Comparison of ENCODE assay signal across 27 cellular contexts in genomic region chr4:167230744-167231143, GRCh38. TPM values are rescaled to one million over a fixed set of nuclear protein-coding genes. Genes with fewer than 3 reads are reported as not detected.
"Had no signal": no experiment of that assay in that cellular context is flagged by ENCODE, and none has a peak within 500 bp of the region (broad histone marks: within the 10 kb centered on the region; RNA-seq: fewer than 3 reads in every experiment).

No MANE protein-coding gene starts in this region.

- H3K4me2 ChIP-seq: smooth muscle cell had no signal

- H3K9me3 Mint-ChIP-seq: mesothelial cell of epicardium; natural killer cell treated with Interleukin-12 subunit alpha and Interleukin-12 subunit beta and Interleukin-15 and Interleukin-18, amount 100 ng/mL, for 72 hours; type B pancreatic cell had no signal

- ATAC-seq: heart left ventricle; natural killer cell treated with Interleukin-12 subunit alpha and Interleukin-12 subunit beta and Interleukin-15 and Interleukin-18, amount 100 ng/mL, for 72 hours; pancreas; right lobe of liver; stimulated activated naive B cell treated with anti-CD40 and anti-IgM and Interleukin-4, amounts not matched to agents 10 μg/mL and 1 μg/mL and 100 μg/mL, for 72 hours; stimulated activated naive CD8-positive, alpha-beta T cell treated with anti-CD3 and anti-CD28 coated beads, Interleukin-15, Interleukin-2, amounts not matched to agents 100 U/mL and 50 U/mL, for 24 hours had no signal

- H3K27me3 ChIP-seq: right atrium auricular region had no signal

- H3K36me3 ChIP-seq: heart left ventricle, left ventricle myocardium inferior, pancreas, right atrium auricular region, right lobe of liver, stomach, tibial nerve, uterus had no signal

- H3K27ac Mint-ChIP-seq: immature natural killer cell; mesothelial cell of epicardium; naive B cell; natural killer cell treated with Interleukin-12 subunit alpha and Interleukin-12 subunit beta and Interleukin-15 and Interleukin-18, amount 100 ng/mL, for 72 hours; progenitor cell of endocrine pancreas; stimulated activated naive B cell treated with anti-CD40 and anti-IgM and Interleukin-4, amounts not matched to agents 10 μg/mL and 1 μg/mL and 100 μg/mL, for 72 hours; type B pancreatic cell had no signal

- H3K4me1 Mint-ChIP-seq: immature natural killer cell had no signal

- H3K4me3 Mint-ChIP-seq: immature natural killer cell; mesothelial cell of epicardium; naive B cell; natural killer cell treated with Interleukin-12 subunit alpha and Interleukin-12 subunit beta and Interleukin-15 and Interleukin-18, amount 100 ng/mL, for 72 hours; stimulated activated naive B cell treated with anti-CD40 and anti-IgM and Interleukin-4, amounts not matched to agents 10 μg/mL and 1 μg/mL and 100 μg/mL, for 72 hours; type B pancreatic cell had no signal

- H3K4me1 ChIP-seq: pancreas, uterus had no signal

- H3K36me3 Mint-ChIP-seq: immature natural killer cell; mesothelial cell of epicardium; naive B cell; stimulated activated naive B cell treated with anti-CD40 and anti-IgM and Interleukin-4, amounts not matched to agents 10 μg/mL and 1 μg/mL and 100 μg/mL, for 72 hours; type B pancreatic cell had no signal

- DNase-seq: heart left ventricle; hypothalamus; immature natural killer cell; kidney; left ventricle myocardium inferior; mesendoderm; naive B cell; pancreas; right lobe of liver; stimulated activated CD4-positive, alpha-beta T cell treated with anti-CD3 and anti-CD28 coated beads, Interleukin-2, amount 100 ng/mL, for 24 hours; stimulated activated CD4-positive, alpha-beta T cell treated with anti-CD3 and anti-CD28 coated beads, Interleukin-4, amount 100 ng/mL, for 1 hour; stimulated activated naive B cell treated with anti-CD40 and anti-IgM and Interleukin-4, amounts not matched to agents 10 μg/mL and 1 μg/mL and 100 μg/mL, for 72 hours; stimulated activated naive CD8-positive, alpha-beta T cell treated with anti-CD3 and anti-CD28 coated beads, Interleukin-15, Interleukin-2, amounts not matched to agents 100 U/mL and 50 U/mL, for 24 hours; stomach; uterus had no signal

- H3K27ac ChIP-seq: heart left ventricle, left ventricle myocardium inferior, pancreas, right atrium auricular region, right lobe of liver, stomach, tibial nerve, uterus had no signal

- H3K4me3 ChIP-seq: heart left ventricle, left ventricle myocardium inferior, lung, pancreas, right atrium auricular region, right lobe of liver, smooth muscle cell, stomach, tibial nerve, uterus had no signal

- H3K9me3 ChIP-seq: heart left ventricle, left ventricle myocardium inferior, right atrium auricular region, right lobe of liver, stomach, tibial nerve, uterus had no signal

RNA-seq across cellular contexts. Expression of gene SPOCK3, which starts 3.5 kb away (rescaled TPM):
- total RNA-seq: lower leg skin; natural killer cell treated with Interleukin-12 subunit alpha and Interleukin-12 subunit beta and Interleukin-15 and Interleukin-18, amount 100 ng/mL, for 72 hours; omental fat pad; pulmonary artery endothelial cell; renal cortical epithelial cell; right atrium auricular region had no signal
